In genomic region chr14:104698688-104699425, GRCh38 we compare ENCODE assay signal across 13 cellular contexts. TPM values are rescaled to one million over a fixed set of nuclear protein-coding genes. Genes with fewer than 3 reads are reported as not detected.
DNase-seq lines count a peak whose midpoint lies in the region; ATAC-seq and TF ChIP-seq lines count a peak whose summit lies in the region.
"Had no signal": no experiment of that assay in that cellular context is flagged by ENCODE, and none has a peak within 500 bp of the region (broad histone marks: within the 10 kb centered on the region; RNA-seq: fewer than 3 reads in every experiment).

No MANE protein-coding gene starts in this region.

- TF ChIP-seq CTCF in Calu3 (IDR thresholded peaks at IDR 0.05; ENCODE audit: unreplicated experiment): no peak
- TF ChIP-seq CTCF in dorsolateral prefrontal cortex (IDR thresholded peaks at IDR 0.05 in 54 of 56, conservative IDR thresholded peaks at IDR 0.05 in 2 of 56; ENCODE audit: low read depth in 1 of 56, partially characterized antibody in 56 of 56): no peak

- no peaks in the 10 kb centered on the region for H3K9me3 Mint-ChIP-seq in Calu3 (ENCODE audit: low read depth, unreplicated experiment)
- H3K9me3 Mint-ChIP-seq: activated naive CD4-positive, alpha-beta T cell treated with anti-CD3 and anti-CD28 coated beads, Interleukin-2, amount 50 U/mL, for 24 hours; dendritic cell treated with granulocyte-macrophage colony-stimulating factor and Interleukin-4, amounts not matched to agents 40 ng/mL and 50 ng/mL, for 4 days had no signal

- H3K4me1 Mint-ChIP-seq in Calu3 (ENCODE audit: low read depth, unreplicated experiment): peaks cover 16% of the 10 kb centered on the region

- no peak overlapping the region for H3K4me3 Mint-ChIP-seq in Calu3 (ENCODE audit: low read depth, unreplicated experiment)
- H3K4me3 Mint-ChIP-seq: activated naive CD4-positive, alpha-beta T cell treated with anti-CD3 and anti-CD28 coated beads, Interleukin-2, amount 50 U/mL, for 24 hours; dendritic cell treated with granulocyte-macrophage colony-stimulating factor and Interleukin-4, amounts not matched to agents 40 ng/mL and 50 ng/mL, for 4 days had no signal

- DNase-seq in Calu3 (no peak), dorsolateral prefrontal cortex (peak in 1 of 10 donors; percentile 67), substantia nigra (lab: John Stamatoyannopoulos, UW) (peak in 21 of 49 donors; percentile 16 to 68 (median 42)), NCI-H1105 treated with DMSO at 0.1 percent for 48 hours (lab: John Stamatoyannopoulos, UW) (no peak), inferior parietal cortex (ENCODE audit: extremely low spot score) (no peak)
- no peak for DNase-seq in activated CD4-positive, CD25-positive, alpha-beta regulatory T cell treated with anti-CD3 and anti-CD28 coated beads, Interleukin-2, amount 50 U/mL, for 72 hours
- DNase-seq: NCI-H2029 had no signal

- H3K9ac ChIP-seq in muscle layer of colon (ENCODE audit: low read length): no peak overlapping the region

- BruUV-seq in Calu3 (replicated peaks; lab: Mats Ljungman, UMichigan): no TSS peak

- peaks cover 60% of the 10 kb centered on the region for H3K36me3 Mint-ChIP-seq in Calu3 (ENCODE audit: insufficient read depth, unreplicated experiment)
- H3K36me3 Mint-ChIP-seq: activated naive CD4-positive, alpha-beta T cell treated with anti-CD3 and anti-CD28 coated beads, Interleukin-2, amount 50 U/mL, for 24 hours had no signal

- ATAC-seq in GM18502 (IDR thresholded peaks at IDR 0.05; ENCODE audit: poor library complexity, unreplicated experiment): no peak

- intact Hi-C loops in Calu3 (cut with micrococcal nuclease; ENCODE audit: unreplicated experiment): no loop called here
- intact Hi-C loops in dorsolateral prefrontal cortex (cut with DNase I): no loop called here

- peaks cover 3% of the 10 kb centered on the region for H3K36me3 ChIP-seq in muscle layer of colon (ENCODE audit: insufficient read depth, low read length)

- H3K27ac Mint-ChIP-seq in Calu3 (ENCODE audit: unreplicated experiment): peak overlapping the region; percentile 68
- H3K27ac Mint-ChIP-seq: dendritic cell treated with granulocyte-macrophage colony-stimulating factor and Interleukin-4, amounts not matched to agents 40 ng/mL and 50 ng/mL, for 4 days had no signal

- peaks cover 52% of the 10 kb centered on the region for H3K4me1 ChIP-seq in muscle layer of colon (ENCODE audit: insufficient read depth, low read length)

- peak overlapping the region; percentile 43 to 99 (median 96) for H3K27ac ChIP-seq in dorsolateral prefrontal cortex
- peak overlapping the region; percentile 44 for H3K27ac ChIP-seq in muscle layer of colon (ENCODE audit: low read depth, low read length)
- H3K27ac ChIP-seq in substantia nigra (ENCODE audit: low read depth, low read length, poor library complexity, severe bottlenecking): peak overlapping the region; percentile 99
- H3K27ac ChIP-seq: VCaP had no signal

- H3K27me3 Mint-ChIP-seq in Calu3 (ENCODE audit: unreplicated experiment): no peaks in the 10 kb centered on the region
- H3K27me3 Mint-ChIP-seq: activated naive CD4-positive, alpha-beta T cell treated with anti-CD3 and anti-CD28 coated beads, Interleukin-2, amount 50 U/mL, for 24 hours; dendritic cell treated with granulocyte-macrophage colony-stimulating factor and Interleukin-4, amounts not matched to agents 40 ng/mL and 50 ng/mL, for 4 days had no signal

- CTCF ChIA-PET in Calu3 (lab: Charles Lee): no interaction called here

- no peaks in the 10 kb centered on the region for H3K9me3 ChIP-seq in muscle layer of colon (ENCODE audit: low read length)

- H3K4me3 ChIP-seq in dorsolateral prefrontal cortex: peak overlapping the region in 39 of 59 donors; percentile 1 to 56 (median 28)
- peak overlapping the region in 1 of 2 donors; percentile 4 for H3K4me3 ChIP-seq in muscle layer of colon (ENCODE audit: low read depth in 1 of 2, low read length in 2 of 2)
- H3K4me3 ChIP-seq: skin epidermis had no signal

- H3K27me3 ChIP-seq in dorsolateral prefrontal cortex (no peaks in the 10 kb centered on the region), muscle layer of colon (ENCODE audit: control insufficient read depth in 1 of 2, insufficient read depth in 2 of 2, low read length in 2 of 2) (no peaks in the 10 kb centered on the region)

RNA-seq across cellular contexts. Expression of gene INF2, which starts 9.4 kb away (rescaled TPM):
- 208 and 220 TPM in 2 replicates for total RNA-seq in Calu3 (2022)
- 100 to 1,000 TPM in 97 of 120 experiments, 10 to 100 TPM in 23; 69.5 to 290 (median 127) TPM for total RNA-seq in dorsolateral prefrontal cortex

RNA-seq across cellular contexts. Expression of gene ADSS1, which starts 25.2 kb away (rescaled TPM):
- total RNA-seq in Calu3 (2022): 8.6 and 10.0 TPM in 2 replicates
- 10 to 100 TPM in 62 of 120 experiments, 1 to 10 TPM in 58; 4.2 to 28.9 (median 10.3) TPM for total RNA-seq in dorsolateral prefrontal cortex

RNA-seq across cellular contexts. Expression of gene SIVA1, which starts 54.1 kb away (rescaled TPM):
- total RNA-seq in Calu3 (2022) (72.3 and 73.3 TPM in 2 replicates), dorsolateral prefrontal cortex (10 to 100 TPM; 23.3 to 52.5 (median 36.1) TPM)

Comparison
In these comparisons a context has a peak if more than half of its experiments do, and no peak if none do; other contexts are left out.
1. H3K27ac ChIP-seq: peak in every context shown above with its lines; median percentile 99 in substantia nigra; 96 in dorsolateral prefrontal cortex; 44 in muscle layer of colon.